9 cellular contexts compared by ENCODE assay signal in the genomic region with DNA sequence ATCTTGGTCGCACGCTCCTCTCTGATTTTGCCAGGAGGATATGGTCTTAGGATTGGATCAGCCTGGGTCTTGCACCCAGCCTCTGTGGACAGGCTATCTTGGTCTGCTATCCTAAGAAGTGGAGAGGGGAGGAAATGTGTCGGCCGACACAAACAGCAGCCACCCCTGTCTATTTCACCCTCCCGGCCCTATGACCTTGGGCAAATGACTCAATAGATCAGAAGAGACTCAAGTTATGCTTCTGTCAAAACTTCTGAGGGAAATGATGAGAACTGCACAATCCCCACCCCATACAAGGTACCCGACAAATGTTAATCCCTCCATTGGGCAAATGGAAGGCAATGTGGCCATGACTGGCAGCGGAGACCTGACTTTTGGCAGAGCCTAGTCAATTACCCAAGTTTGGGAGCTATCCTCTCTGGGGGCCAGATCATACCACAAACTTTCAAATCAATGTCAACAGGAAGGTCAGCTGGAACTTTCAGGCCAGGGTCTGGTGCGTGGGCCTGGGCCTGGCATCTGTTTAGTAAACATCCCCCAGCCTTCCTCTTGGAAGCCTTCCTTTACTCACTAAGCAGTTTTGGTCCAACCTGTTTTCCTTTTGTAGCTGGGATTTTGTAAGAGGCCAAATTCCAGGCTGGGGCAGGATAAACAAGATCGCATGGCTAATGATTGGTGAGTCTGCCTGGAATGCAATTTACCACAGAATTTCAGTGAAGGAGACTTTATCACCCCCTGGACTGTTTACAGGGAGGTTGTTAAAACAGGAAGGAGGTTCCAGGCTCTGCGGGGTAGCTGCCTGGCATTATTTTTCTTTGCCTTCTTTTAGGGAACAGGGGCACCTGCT.
DNase-seq lines count a peak whose midpoint lies in the region; ATAC-seq and TF ChIP-seq lines count a peak whose summit lies in the region.
"Had no signal": no experiment of that assay in that cellular context is flagged by ENCODE, and none has a peak within 500 bp of the region (broad histone marks: within the 10 kb centered on the region; RNA-seq: fewer than 3 reads in every experiment).

No MANE protein-coding gene starts in this region.

- no peak overlapping the region for H3K4me3 ChIP-seq in endodermal cell (ENCODE audit: low read length)
- no peak overlapping the region for H3K4me3 ChIP-seq in muscle layer of duodenum (ENCODE audit: low read depth in 1 of 2, low read length in 2 of 2)

- H3K9me3 ChIP-seq in endodermal cell (ENCODE audit: control insufficient read depth, low read length) (peaks cover 16% of the 10 kb centered on the region), muscle layer of duodenum (ENCODE audit: control insufficient read depth in 1 of 2, low read length in 2 of 2) (peaks cover 5 to 6% of the 10 kb centered on the region in 2 donors)

- peak overlapping the region; percentile 88 for H3K27ac Mint-ChIP-seq in endodermal cell

- H3K27me3 Mint-ChIP-seq in endodermal cell (ENCODE audit: insufficient read depth) = peaks cover 7% of the 10 kb centered on the region

- peaks cover 22% of the 10 kb centered on the region for H3K4me1 Mint-ChIP-seq in endodermal cell

- H3K4me1 ChIP-seq in endodermal cell (ENCODE audit: control insufficient read depth, insufficient read depth, low read length) = peaks cover 8% of the 10 kb centered on the region
- no peaks in the 10 kb centered on the region for H3K4me1 ChIP-seq in muscle layer of duodenum (ENCODE audit: control insufficient read depth in 1 of 2, insufficient read depth in 2 of 2, low read length in 2 of 2)

- no peak for TF ChIP-seq CTCF in AG09319 (IDR thresholded peaks at IDR 0.05; ENCODE audit: low read depth, low read length)
- TF ChIP-seq CTCF in endodermal cell (conservative IDR thresholded peaks at IDR 0.05) = no peak

- no peak overlapping the region for H3K4me3 Mint-ChIP-seq in endodermal cell

- 76 to 89% methylated on average over 5 to 10 of the region's 10 CpGs for WGBS in endodermal cell (ENCODE audit: insufficient coverage in 1 of 2, insufficient read length in 1 of 2), 2 experiments

- H3K36me3 ChIP-seq in endodermal cell (ENCODE audit: control insufficient read depth, insufficient read depth, low read length) (no peaks in the 10 kb centered on the region), muscle layer of duodenum (ENCODE audit: control insufficient read depth in 1 of 2, insufficient read depth in 2 of 2, low read length in 2 of 2) (no peaks in the 10 kb centered on the region)

- no peak overlapping the region for H3K9ac ChIP-seq in endodermal cell (ENCODE audit: extremely low read depth, low read length, poor library complexity, severe bottlenecking)

- ATAC-seq in GM18909 (IDR thresholded peaks at IDR 0.05; ENCODE audit: poor library complexity, unreplicated experiment) (no peak), HG02885 (IDR thresholded peaks at IDR 0.05; ENCODE audit: poor library complexity, unreplicated experiment) (no peak)
- no peak for ATAC-seq in stimulated activated naive CD8-positive, alpha-beta T cell treated with anti-CD3 and anti-CD28 coated beads, Interleukin-15, Interleukin-2, amounts not matched to agents 100 U/mL and 50 U/mL, for 24 hours

- H3K9me3 Mint-ChIP-seq in endodermal cell = peaks cover 13% of the 10 kb centered on the region

- no peak overlapping the region for H3K27ac ChIP-seq in endodermal cell (ENCODE audit: low read depth, low read length)
- peak overlapping the region; percentile 26 for H3K27ac ChIP-seq in muscle layer of duodenum (ENCODE audit: low read length)

- no peaks in the 10 kb centered on the region for H3K36me3 Mint-ChIP-seq in endodermal cell (ENCODE audit: low read depth)

- H3K27me3 ChIP-seq in endodermal cell (ENCODE audit: control insufficient read depth, insufficient read depth, low read length, poor library complexity, severe bottlenecking) (no peaks in the 10 kb centered on the region), muscle layer of duodenum (ENCODE audit: low read depth, low read length) (no peaks in the 10 kb centered on the region)

- peak; percentile 82 for DNase-seq in AG09319 (ENCODE audit: extremely low read depth, low read depth)
- peak; percentile 86 for DNase-seq in NCI-H226
- DNase-seq in endodermal cell = peak; percentile 62
- DNase-seq in stimulated activated CD4-positive, alpha-beta T cell treated with anti-CD3 and anti-CD28 coated beads, Interleukin-4, amount 100 ng/mL, for 24 hours = no peak
- no peak for DNase-seq in stimulated activated naive CD8-positive, alpha-beta T cell treated with anti-CD3 and anti-CD28 coated beads, Interleukin-15, Interleukin-2, amounts not matched to agents 100 U/mL and 50 U/mL, for 24 hours
- DNase-seq: DND-41 had no signal

Comparison
In these comparisons a context has a peak if more than half of its experiments do, and no peak if none do; other contexts are left out.
1. DNase-seq: peak in AG09319 (single experiment), NCI-H226 (single experiment) and endodermal cell (single experiment); none in stimulated activated CD4-positive, alpha-beta T cell treated with anti-CD3 and anti-CD28 coated beads, Interleukin-4, amount 100 ng/mL, for 24 hours (single experiment) and stimulated activated naive CD8-positive, alpha-beta T cell treated with anti-CD3 and anti-CD28 coated beads, Interleukin-15, Interleukin-2, amounts not matched to agents 100 U/mL and 50 U/mL, for 24 hours (single experiment).